In the genomic region with DNA sequence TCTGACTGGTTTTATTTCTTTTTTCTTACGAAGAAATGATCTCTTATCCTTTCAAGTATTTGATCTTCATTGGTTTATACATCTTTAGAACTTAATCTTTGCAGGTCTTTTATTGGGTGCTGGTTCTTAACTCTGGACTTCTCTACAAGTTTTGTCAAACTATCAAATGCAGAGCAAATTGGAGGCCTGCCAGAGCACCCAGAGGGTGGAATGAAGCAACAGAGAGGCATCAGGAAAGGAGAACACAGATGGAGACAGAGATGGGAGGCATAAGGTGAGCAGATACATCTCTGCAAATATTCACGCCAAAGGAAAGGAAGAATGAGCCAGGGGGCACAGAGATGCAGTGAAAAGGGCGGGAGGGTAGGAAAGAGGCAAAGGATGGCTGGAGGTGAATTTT, we compare ENCODE assay signal across 20 cellular contexts.
DNase-seq lines count a peak whose midpoint lies in the region; ATAC-seq and TF ChIP-seq lines count a peak whose summit lies in the region.
"Had no signal": no experiment of that assay in that cellular context is flagged by ENCODE, and none has a peak within 500 bp of the region (broad histone marks: within the 10 kb centered on the region; RNA-seq: fewer than 3 reads in every experiment).

No MANE protein-coding gene starts in this region.

- H3K9ac ChIP-seq in SU-DHL-6 (ENCODE audit: low read length): no peak overlapping the region

- ATAC-seq in left ventricle myocardium superior (no peak), heart left ventricle (no peak), GM18519 (IDR thresholded peaks at IDR 0.05; ENCODE audit: low FRiP score, unreplicated experiment) (no peak)
- ATAC-seq: activated CD8-positive, alpha-beta T cell treated with anti-CD3 and anti-CD28 coated beads, Interleukin-2, amount 10 ng/mL, durations not matched to agents 7 days and 5 days; stimulated activated naive CD8-positive, alpha-beta T cell treated with anti-CD3 and anti-CD28 coated beads, Interleukin-15, amount 100 ng/mL, for 72 hours had no signal

- H3K27me3 ChIP-seq in heart left ventricle (no peaks in the 10 kb centered on the region), SU-DHL-6 (ENCODE audit: low read length) (no peaks in the 10 kb centered on the region)
- H3K27me3 ChIP-seq: adrenal gland, cardiac muscle cell, neutrophil, tibial nerve had no signal

- no peak overlapping the region for H3K27ac ChIP-seq in heart left ventricle
- H3K27ac ChIP-seq in SU-DHL-6 (ENCODE audit: low read depth, low read length): no peak overlapping the region
- H3K27ac ChIP-seq: adrenal gland, C4-2B, cardiac muscle cell, neutrophil had no signal

- H3K9me2 ChIP-seq in SU-DHL-6 (replicated peaks; ENCODE audit: insufficient read depth, low read length): no peaks in the 10 kb centered on the region

- H4K20me1 ChIP-seq in SU-DHL-6 (ENCODE audit: low read depth, low read length): no peaks in the 10 kb centered on the region

- peaks cover 0 to 6% (median 0%) of the 10 kb centered on the region in 9 donors for H3K36me3 ChIP-seq in heart left ventricle
- no peaks in the 10 kb centered on the region for H3K36me3 ChIP-seq in SU-DHL-6 (ENCODE audit: low read length)
- H3K36me3 ChIP-seq: adrenal gland, cardiac muscle cell, neutrophil, tibial nerve had no signal

- H3K9me3 ChIP-seq in heart left ventricle: no peaks in the 10 kb centered on the region
- H3K9me3 ChIP-seq in SU-DHL-6 (ENCODE audit: insufficient read depth, low read length): no peaks in the 10 kb centered on the region
- H3K9me3 ChIP-seq: adrenal gland, neutrophil, tibial nerve had no signal

- TF ChIP-seq CTCF in heart left ventricle (IDR thresholded peaks at IDR 0.05) (no peak), SU-DHL-6 (IDR thresholded peaks at IDR 0.05; ENCODE audit: insufficient read depth, low read length, poor library complexity, severe bottlenecking) (no peak)

- 93 to 94% (median 93%) methylated on average over 3 of the region's 3 CpGs for WGBS in heart left ventricle, 4 donors

- H3K4me3 ChIP-seq in heart left ventricle: no peak overlapping the region
- no peak overlapping the region for H3K4me3 ChIP-seq in SU-DHL-6 (ENCODE audit: insufficient read depth, low read length, poor library complexity, severe bottlenecking)
- H3K4me3 ChIP-seq: adrenal gland, cardiac muscle cell, tibial nerve had no signal

- peak overlapping the region; percentile 15 for H2AFZ ChIP-seq in SU-DHL-6 (ENCODE audit: low read depth, low read length, severe bottlenecking)

- no peaks in the 10 kb centered on the region for H3K79me2 ChIP-seq in SU-DHL-6 (ENCODE audit: insufficient read depth, low read length)

- H3K4me1 ChIP-seq in heart left ventricle: peaks cover 0 to 28% (median 12%) of the 10 kb centered on the region in 12 donors

- DNase-seq in left ventricle myocardium superior (peak; percentile 46), heart left ventricle (no peak), iris pigment epithelial cell (ENCODE audit: low read depth) (peak; percentile 52), T-helper 9 cell (no peak), NCI-H1436 treated with DMSO at 0.1 percent for 48 hours (lab: John Stamatoyannopoulos, UW) (no peak), NCI-H2227 treated with DMSO at 0.1 percent for 48 hours (lab: John Stamatoyannopoulos, UW) (no peak)
- DNase-seq: activated CD4-positive, alpha-beta T cell treated with anti-CD3 and anti-CD28 coated beads for 1 hour; activated CD8-positive, alpha-beta T cell treated with anti-CD3 and anti-CD28 coated beads, Interleukin-2, amount 10 ng/mL, durations not matched to agents 7 days and 5 days; activated gamma-delta T cell; NCI-H526 treated with DMSO at 0.1 percent for 48 hours; Right ventricle myocardium superior; stimulated activated CD4-positive, alpha-beta T cell treated with anti-CD3 and anti-CD28 coated beads, Interleukin-12 subunit alpha, Interleukin-12 subunit beta, amount 100 ng/mL, for 4 hours; stimulated activated naive CD8-positive, alpha-beta T cell treated with anti-CD3 and anti-CD28 coated beads, Interleukin-15, amount 100 ng/mL, for 72 hours had no signal

- no peaks in the 10 kb centered on the region for H3F3A ChIP-seq in SU-DHL-6 (ENCODE audit: insufficient read depth)

- no peak overlapping the region for H3K4me2 ChIP-seq in SU-DHL-6 (ENCODE audit: low read depth, low read length, poor library complexity, severe bottlenecking)

- intact Hi-C loops in left ventricle myocardium superior (cut with micrococcal nuclease) (loop anchor here (5.0 kb wide), 1 partner anchor 386 kb away; no protein-coding TSS in a partner anchor), heart left ventricle (cut with DNase I) (loop anchor here in 9 of 10 donors (2.0 to 10.0 kb wide), 8 partner anchors 233 to 551 kb away; partner anchors contain the start of gene TNS3 (in 3 of the 9))

- TF ChIP-seq POLR2A in heart left ventricle (IDR thresholded peaks at IDR 0.05): no peak

Comparison
In these comparisons a context has a peak if more than half of its experiments do, and no peak if none do; other contexts are left out.
1. DNase-seq: peak in left ventricle myocardium superior (single experiment) and iris pigment epithelial cell (single experiment); none in heart left ventricle (0 of 5), T-helper 9 cell (single experiment), NCI-H1436 treated with DMSO at 0.1 percent for 48 hours (single experiment) and NCI-H2227 treated with DMSO at 0.1 percent for 48 hours (single experiment).